1 cellular context compared by ENCODE assay signal in genomic region chr15:60478633-60479360, GRCh38.
TF ChIP-seq lines count a peak whose summit lies in the region.

TSS of gene ICE2 (minus strand) at chr15:60479142. CDS start at chr15:60477977, 1,165 bp downstream.

TF ChIP-seq in K562, 482 proteins besides CTCF, POLR2A, EP300 and RAD21 (continued from another document and continues in another):
- TF ChIP-seq ZNF407 (IDR thresholded peaks at IDR 0.05; ENCODE audit: low read depth), result no peak
- TF ChIP-seq MCM3 (IDR thresholded peaks at IDR 0.05), result no peak
- no peak for TF ChIP-seq SMAD2 (IDR thresholded peaks at IDR 0.05; ENCODE audit: low read depth, low read length)
- TF ChIP-seq MITF (IDR thresholded peaks at IDR 0.05), result no peak
- peak; percentile 77 for TF ChIP-seq ELF2 (CRISPR knock-in tag; IDR thresholded peaks at IDR 0.05)
- TF ChIP-seq KLF16 (IDR thresholded peaks at IDR 0.05), result no peak
- TF ChIP-seq RERE (CRISPR knock-in tag; IDR thresholded peaks at IDR 0.05; ENCODE audit: borderline replicate concordance), result no peak
- TF ChIP-seq C11orf30 (IDR thresholded peaks at IDR 0.05; ENCODE audit: low read depth), result peak; percentile 95
- peak in 1 of 2 experiments; percentile 77; a peak in 2 of 4 replicates for TF ChIP-seq SRF (CRISPR knock-in tag; IDR thresholded peaks at IDR 0.05)
- TF ChIP-seq CBFA2T2 (conservative IDR thresholded peaks at IDR 0.05), result no peak
- TF ChIP-seq ZNF134 (CRISPR knock-in tag; conservative IDR thresholded peaks at IDR 0.05), result no peak
- TF ChIP-seq TCFL5 (CRISPR knock-in tag; conservative IDR thresholded peaks at IDR 0.05), result no peak
- no peak for TF ChIP-seq DACH1 (IDR thresholded peaks at IDR 0.05; ENCODE audit: partially characterized antibody)
- peak; percentile 77 for TF ChIP-seq HCFC1 (IDR thresholded peaks at IDR 0.05; ENCODE audit: low read depth, low read length)
- TF ChIP-seq RBM14 (IDR thresholded peaks at IDR 0.05; ENCODE audit: borderline replicate concordance, insufficient read depth, low read depth, low read length), result no peak
- peak; percentile 59; the same call in 1 of the 2 replicates for TF ChIP-seq POLR2AphosphoS2 (IDR thresholded peaks at IDR 0.05; ENCODE audit: low read length)
- peak in 1 of 2 experiments; percentile 97; a peak in 2 of 4 replicates for TF ChIP-seq HDAC1 (IDR thresholded peaks at IDR 0.05)
- no peak for TF ChIP-seq ZFP36 (IDR thresholded peaks at IDR 0.05; ENCODE audit: low read depth, low read length, partially characterized antibody)
- TF ChIP-seq L3MBTL2 (IDR thresholded peaks at IDR 0.05), result peak; percentile 95
- TF ChIP-seq ZNF282 (CRISPR knock-in tag; IDR thresholded peaks at IDR 0.05), result 0 out of 2 replicates have a peak, but pooled peaks have one; percentile 72
- TF ChIP-seq KLF1 (tag; IDR thresholded peaks at IDR 0.05), result no peak; the same call in 1 of the 2 replicates
- no peak for TF ChIP-seq ZC3H8 (IDR thresholded peaks at IDR 0.05)
- no peak for TF ChIP-seq RBM39 (optimal IDR thresholded peaks at IDR 0.05; ENCODE audit: low read depth, low read length)
- TF ChIP-seq POLR2H (tag; IDR thresholded peaks at IDR 0.05; ENCODE audit: low read depth), result peak; percentile 92
- peak; percentile 89 for TF ChIP-seq SMAD4 (CRISPR knock-in tag; conservative IDR thresholded peaks at IDR 0.05)
- TF ChIP-seq ZBTB43 (CRISPR knock-in tag; IDR thresholded peaks at IDR 0.05), result no peak
- TF ChIP-seq GATAD2B (IDR thresholded peaks at IDR 0.05; ENCODE audit: borderline replicate concordance), result no peak
- no peak for TF ChIP-seq DLX4 (CRISPR knock-in tag; IDR thresholded peaks at IDR 0.05)
- TF ChIP-seq MTA3 (IDR thresholded peaks at IDR 0.05; ENCODE audit: borderline replicate concordance), result peak; percentile 96
- TF ChIP-seq DPF2 (IDR thresholded peaks at IDR 0.05), result 0 out of 2 replicates have a peak, but pooled peaks have one; percentile 19
- TF ChIP-seq RB1 (IDR thresholded peaks at IDR 0.05; ENCODE audit: low read depth), result peak; percentile 87; the same call in 1 of the 2 replicates
- TF ChIP-seq FOXA3 (CRISPR knock-in tag; conservative IDR thresholded peaks at IDR 0.05 in 1 of 2, IDR thresholded peaks at IDR 0.05 in 1 of 2), result no peak
- TF ChIP-seq FOXJ3 (CRISPR knock-in tag; IDR thresholded peaks at IDR 0.05), result no peak
- TF ChIP-seq KDM2B (CRISPR knock-in tag; IDR thresholded peaks at IDR 0.05), result no peak
- peak; percentile 82 for TF ChIP-seq ETS1 (conservative IDR thresholded peaks at IDR 0.05; ENCODE audit: control insufficient read depth, low read depth, low read length)
- TF ChIP-seq BACH1 (tag; IDR thresholded peaks at IDR 0.05), result no peak
- TF ChIP-seq ZFX (CRISPR knock-in tag; IDR thresholded peaks at IDR 0.05), result peak; percentile 94
- TF ChIP-seq STAT5B (CRISPR knock-in tag; IDR thresholded peaks at IDR 0.05), result no peak
- no peak; the same call in none of the 2 replicates for TF ChIP-seq TCF7 (IDR thresholded peaks at IDR 0.05; ENCODE audit: borderline replicate concordance)
- no peak for TF ChIP-seq GTF2A2 (tag; IDR thresholded peaks at IDR 0.05)
- no peak for TF ChIP-seq USF1 (CRISPR knock-in tag; IDR thresholded peaks at IDR 0.05)
- TF ChIP-seq ZNF124 (CRISPR knock-in tag; IDR thresholded peaks at IDR 0.05), result no peak
- no peak for TF ChIP-seq ZNF165 (CRISPR knock-in tag; IDR thresholded peaks at IDR 0.05; ENCODE audit: borderline replicate concordance)
- no peak for TF ChIP-seq ZFP30 (CRISPR knock-in tag; IDR thresholded peaks at IDR 0.05; ENCODE audit: borderline replicate concordance)
- no peak for TF ChIP-seq ZNF384 (IDR thresholded peaks at IDR 0.05; ENCODE audit: low read depth, low read length)
- TF ChIP-seq PTBP1 (IDR thresholded peaks at IDR 0.05; ENCODE audit: low read depth, low read length), result 0 out of 2 replicates have a peak, but pooled peaks have one; percentile 54
- TF ChIP-seq ZNF79 (CRISPR knock-in tag; IDR thresholded peaks at IDR 0.05; ENCODE audit: low read depth), result no peak
- no peak for TF ChIP-seq KAT2B (IDR thresholded peaks at IDR 0.05; ENCODE audit: low read depth, low read length)
- TF ChIP-seq ZNF12 (CRISPR knock-in tag; IDR thresholded peaks at IDR 0.05), result no peak
- TF ChIP-seq MED1 (CRISPR knock-in tag; IDR thresholded peaks at IDR 0.05; ENCODE audit: borderline replicate concordance), result no peak
- peak; percentile 93 to 94 for TF ChIP-seq FOXK2 (conservative IDR thresholded peaks at IDR 0.05 in 1 of 2, IDR thresholded peaks at IDR 0.05 in 1 of 2; ENCODE audit: low read depth in 2 of 2)
- TF ChIP-seq SIX5 (IDR thresholded peaks at IDR 0.05; ENCODE audit: borderline replicate concordance in 1 of 2, insufficient read depth in 1 of 2, low read depth in 1 of 2, low read length in 2 of 2), result no peak
- TF ChIP-seq CBFA2T3 (IDR thresholded peaks at IDR 0.05), result no peak
- TF ChIP-seq CREB1 (IDR thresholded peaks at IDR 0.05), result peak; percentile 96
- peak; percentile 98 for TF ChIP-seq CREB1 (CRISPR knock-in tag; IDR thresholded peaks at IDR 0.05)
- TF ChIP-seq BRD4 (IDR thresholded peaks at IDR 0.05), result peak; percentile 70; the same call in 1 of the 2 replicates
